In genomic region chr11:2211113-2211971, GRCh38 we compare ENCODE assay signal across 1 cellular context.
TF ChIP-seq lines count a peak whose summit lies in the region.

No MANE protein-coding gene starts in this region.

TF ChIP-seq in HepG2, 621 proteins besides CTCF, POLR2A, EP300 and RAD21 (continued from another document and continues in another):
- TF ChIP-seq, protein P1, sequence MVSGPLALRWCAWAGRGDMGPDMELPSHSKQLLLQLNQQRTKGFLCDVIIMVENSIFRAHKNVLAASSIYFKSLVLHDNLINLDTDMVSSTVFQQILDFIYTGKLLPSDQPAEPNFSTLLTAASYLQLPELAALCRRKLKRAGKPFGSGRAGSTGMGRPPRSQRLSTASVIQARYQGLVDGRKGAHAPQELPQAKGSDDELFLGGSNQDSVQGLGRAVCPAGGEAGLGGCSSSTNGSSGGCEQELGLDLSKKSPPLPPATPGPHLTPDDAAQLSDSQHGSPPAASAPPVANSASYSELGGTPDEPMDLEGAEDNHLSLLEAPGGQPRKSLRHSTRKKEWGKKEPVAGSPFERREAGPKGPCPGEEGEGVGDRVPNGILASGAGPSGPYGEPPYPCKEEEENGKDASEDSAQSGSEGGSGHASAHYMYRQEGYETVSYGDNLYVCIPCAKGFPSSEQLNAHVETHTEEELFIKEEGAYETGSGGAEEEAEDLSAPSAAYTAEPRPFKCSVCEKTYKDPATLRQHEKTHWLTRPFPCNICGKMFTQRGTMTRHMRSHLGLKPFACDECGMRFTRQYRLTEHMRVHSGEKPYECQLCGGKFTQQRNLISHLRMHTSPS (CRISPR knock-in tag; IDR thresholded peaks at IDR 0.05; ENCODE audit: low read depth), result peak; percentile 99
- no peak; the same call in 1 of the 2 replicates for TF ChIP-seq ONECUT2 (CRISPR knock-in tag; IDR thresholded peaks at IDR 0.05)
- no peak for TF ChIP-seq ZNF562 (CRISPR knock-in tag; IDR thresholded peaks at IDR 0.05; ENCODE audit: borderline replicate concordance)
- peak; percentile 37; the same call in 1 of the 2 replicates for TF ChIP-seq ZFP1 (CRISPR knock-in tag; IDR thresholded peaks at IDR 0.05)
- no peak for TF ChIP-seq ETS1 (CRISPR knock-in tag; IDR thresholded peaks at IDR 0.05)
- peak; percentile 86 for TF ChIP-seq TCF7L2 (IDR thresholded peaks at IDR 0.05; ENCODE audit: low read depth, low read length)
- TF ChIP-seq AHDC1 (CRISPR knock-in tag; IDR thresholded peaks at IDR 0.05; ENCODE audit: borderline replicate concordance), result peak; percentile 85; the same call in 1 of the 2 replicates
- no peak for TF ChIP-seq NCOA5 (CRISPR knock-in tag; IDR thresholded peaks at IDR 0.05)
- peak; percentile 95 for TF ChIP-seq KDM3A (CRISPR knock-in tag; IDR thresholded peaks at IDR 0.05; ENCODE audit: low read depth)
- TF ChIP-seq MZF1 (CRISPR knock-in tag; IDR thresholded peaks at IDR 0.05; ENCODE audit: borderline replicate concordance), result no peak
- no peak for TF ChIP-seq ZNF343 (CRISPR knock-in tag; IDR thresholded peaks at IDR 0.05)
- peak; percentile 100 for TF ChIP-seq PHF21A (CRISPR knock-in tag; IDR thresholded peaks at IDR 0.05)
- no peak for TF ChIP-seq ZSCAN12 (CRISPR knock-in tag; IDR thresholded peaks at IDR 0.05)
- TF ChIP-seq AHR (CRISPR knock-in tag; IDR thresholded peaks at IDR 0.05), result no peak
- TF ChIP-seq, protein P2, sequence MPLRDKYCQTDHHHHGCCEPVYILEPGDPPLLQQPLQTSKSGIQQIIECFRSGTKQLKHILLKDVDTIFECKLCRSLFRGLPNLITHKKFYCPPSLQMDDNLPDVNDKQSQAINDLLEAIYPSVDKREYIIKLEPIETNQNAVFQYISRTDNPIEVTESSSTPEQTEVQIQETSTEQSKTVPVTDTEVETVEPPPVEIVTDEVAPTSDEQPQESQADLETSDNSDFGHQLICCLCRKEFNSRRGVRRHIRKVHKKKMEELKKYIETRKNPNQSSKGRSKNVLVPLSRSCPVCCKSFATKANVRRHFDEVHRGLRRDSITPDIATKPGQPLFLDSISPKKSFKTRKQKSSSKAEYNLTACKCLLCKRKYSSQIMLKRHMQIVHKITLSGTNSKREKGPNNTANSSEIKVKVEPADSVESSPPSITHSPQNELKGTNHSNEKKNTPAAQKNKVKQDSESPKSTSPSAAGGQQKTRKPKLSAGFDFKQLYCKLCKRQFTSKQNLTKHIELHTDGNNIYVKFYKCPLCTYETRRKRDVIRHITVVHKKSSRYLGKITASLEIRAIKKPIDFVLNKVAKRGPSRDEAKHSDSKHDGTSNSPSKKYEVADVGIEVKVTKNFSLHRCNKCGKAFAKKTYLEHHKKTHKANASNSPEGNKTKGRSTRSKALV (CRISPR knock-in tag; IDR thresholded peaks at IDR 0.05), result peak; percentile 67; the same call in 1 of the 2 replicates
- TF ChIP-seq NRL (CRISPR knock-in tag; IDR thresholded peaks at IDR 0.05; ENCODE audit: borderline replicate concordance), result no peak; the same call in 1 of the 2 replicates
- TF ChIP-seq YEATS2 (CRISPR knock-in tag; IDR thresholded peaks at IDR 0.05; ENCODE audit: borderline replicate concordance), result peak; percentile 80; the same call in 1 of the 2 replicates
- TF ChIP-seq ZMAT3 (CRISPR knock-in tag; conservative IDR thresholded peaks at IDR 0.05), result peak; percentile 97
- no peak for TF ChIP-seq MLLT10 (CRISPR knock-in tag; IDR thresholded peaks at IDR 0.05)
- TF ChIP-seq KLF9 (CRISPR knock-in tag; IDR thresholded peaks at IDR 0.05; ENCODE audit: low read depth), result no peak
- TF ChIP-seq SYNCRIP (IDR thresholded peaks at IDR 0.05; ENCODE audit: insufficient read depth, low read depth, low read length), result no peak
- TF ChIP-seq MXI1 (IDR thresholded peaks at IDR 0.05; ENCODE audit: borderline replicate concordance, low read depth, low read length), result peak; percentile 73; the same call in 1 of the 3 replicates
- TF ChIP-seq ZBTB20 (CRISPR knock-in tag; IDR thresholded peaks at IDR 0.05; ENCODE audit: borderline replicate concordance, low read depth), result 0 out of 2 replicates have a peak, but pooled peaks have one; percentile 22
- TF ChIP-seq CBX1 (IDR thresholded peaks at IDR 0.05; ENCODE audit: low read depth), result no peak
- peak; percentile 100 for TF ChIP-seq SNAI1 (CRISPR knock-in tag; IDR thresholded peaks at IDR 0.05; ENCODE audit: borderline replicate concordance)
- TF ChIP-seq SRF (IDR thresholded peaks at IDR 0.05; ENCODE audit: low read depth, low read length), result no peak
- TF ChIP-seq ZNF761 (CRISPR knock-in tag; conservative IDR thresholded peaks at IDR 0.05), result no peak
- no peak for TF ChIP-seq ZNF577 (CRISPR knock-in tag; IDR thresholded peaks at IDR 0.05; ENCODE audit: borderline replicate concordance, low read depth)
- TF ChIP-seq MED13 (CRISPR knock-in tag; IDR thresholded peaks at IDR 0.05), result peak; percentile 98
- TF ChIP-seq GFI1 (CRISPR knock-in tag; IDR thresholded peaks at IDR 0.05; ENCODE audit: borderline replicate concordance), result peak; percentile 100
- TF ChIP-seq, protein P3, sequence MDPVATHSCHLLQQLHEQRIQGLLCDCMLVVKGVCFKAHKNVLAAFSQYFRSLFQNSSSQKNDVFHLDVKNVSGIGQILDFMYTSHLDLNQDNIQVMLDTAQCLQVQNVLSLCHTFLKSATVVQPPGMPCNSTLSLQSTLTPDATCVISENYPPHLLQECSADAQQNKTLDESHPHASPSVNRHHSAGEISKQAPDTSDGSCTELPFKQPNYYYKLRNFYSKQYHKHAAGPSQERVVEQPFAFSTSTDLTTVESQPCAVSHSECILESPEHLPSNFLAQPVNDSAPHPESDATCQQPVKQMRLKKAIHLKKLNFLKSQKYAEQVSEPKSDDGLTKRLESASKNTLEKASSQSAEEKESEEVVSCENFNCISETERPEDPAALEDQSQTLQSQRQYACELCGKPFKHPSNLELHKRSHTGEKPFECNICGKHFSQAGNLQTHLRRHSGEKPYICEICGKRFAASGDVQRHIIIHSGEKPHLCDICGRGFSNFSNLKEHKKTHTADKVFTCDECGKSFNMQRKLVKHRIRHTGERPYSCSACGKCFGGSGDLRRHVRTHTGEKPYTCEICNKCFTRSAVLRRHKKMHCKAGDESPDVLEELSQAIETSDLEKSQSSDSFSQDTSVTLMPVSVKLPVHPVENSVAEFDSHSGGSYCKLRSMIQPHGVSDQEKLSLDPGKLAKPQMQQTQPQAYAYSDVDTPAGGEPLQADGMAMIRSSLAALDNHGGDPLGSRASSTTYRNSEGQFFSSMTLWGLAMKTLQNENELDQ (CRISPR knock-in tag; IDR thresholded peaks at IDR 0.05; ENCODE audit: borderline replicate concordance), result no peak
- TF ChIP-seq ZNF678 (CRISPR knock-in tag; IDR thresholded peaks at IDR 0.05), result no peak
- TF ChIP-seq ZBTB42 (CRISPR knock-in tag; IDR thresholded peaks at IDR 0.05), result peak; percentile 97
- no peak for TF ChIP-seq EZH2 (conservative IDR thresholded peaks at IDR 0.05; ENCODE audit: low read depth, low read length)
- peak; percentile 68 for TF ChIP-seq ZNF329 (CRISPR knock-in tag; IDR thresholded peaks at IDR 0.05; ENCODE audit: low read depth)
- TF ChIP-seq CBX5 (CRISPR knock-in tag; IDR thresholded peaks at IDR 0.05; ENCODE audit: borderline replicate concordance), result peak; percentile 96
- TF ChIP-seq REPIN1 (CRISPR knock-in tag; IDR thresholded peaks at IDR 0.05; ENCODE audit: borderline replicate concordance, low read depth), result peak; percentile 94
- TF ChIP-seq ZNF552 (CRISPR knock-in tag; IDR thresholded peaks at IDR 0.05; ENCODE audit: borderline replicate concordance), result peak; percentile 79; the same call in 1 of the 2 replicates
- TF ChIP-seq ZNF235 (CRISPR knock-in tag; IDR thresholded peaks at IDR 0.05; ENCODE audit: borderline replicate concordance), result no peak
- no peak for TF ChIP-seq PBX2 (CRISPR knock-in tag; IDR thresholded peaks at IDR 0.05)
- TF ChIP-seq CHCHD3 (CRISPR knock-in tag; IDR thresholded peaks at IDR 0.05), result no peak
- peak; percentile 83; the same call in 1 of the 2 replicates for TF ChIP-seq MIER2 (CRISPR knock-in tag; IDR thresholded peaks at IDR 0.05)
- peak; percentile 74; the same call in 1 of the 2 replicates for TF ChIP-seq KAT7 (CRISPR knock-in tag; IDR thresholded peaks at IDR 0.05; ENCODE audit: borderline replicate concordance)
- no peak for TF ChIP-seq ZNF546 (CRISPR knock-in tag; conservative IDR thresholded peaks at IDR 0.05)
- TF ChIP-seq, protein P4, sequence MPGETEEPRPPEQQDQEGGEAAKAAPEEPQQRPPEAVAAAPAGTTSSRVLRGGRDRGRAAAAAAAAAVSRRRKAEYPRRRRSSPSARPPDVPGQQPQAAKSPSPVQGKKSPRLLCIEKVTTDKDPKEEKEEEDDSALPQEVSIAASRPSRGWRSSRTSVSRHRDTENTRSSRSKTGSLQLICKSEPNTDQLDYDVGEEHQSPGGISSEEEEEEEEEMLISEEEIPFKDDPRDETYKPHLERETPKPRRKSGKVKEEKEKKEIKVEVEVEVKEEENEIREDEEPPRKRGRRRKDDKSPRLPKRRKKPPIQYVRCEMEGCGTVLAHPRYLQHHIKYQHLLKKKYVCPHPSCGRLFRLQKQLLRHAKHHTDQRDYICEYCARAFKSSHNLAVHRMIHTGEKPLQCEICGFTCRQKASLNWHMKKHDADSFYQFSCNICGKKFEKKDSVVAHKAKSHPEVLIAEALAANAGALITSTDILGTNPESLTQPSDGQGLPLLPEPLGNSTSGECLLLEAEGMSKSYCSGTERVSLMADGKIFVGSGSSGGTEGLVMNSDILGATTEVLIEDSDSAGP (CRISPR knock-in tag; IDR thresholded peaks at IDR 0.05; ENCODE audit: borderline replicate concordance), result peak; percentile 97
- 0 out of 2 replicates have a peak, but pooled peaks have one; percentile 23 for TF ChIP-seq ZNF138 (CRISPR knock-in tag; IDR thresholded peaks at IDR 0.05; ENCODE audit: low read depth)
- TF ChIP-seq, protein P5, sequence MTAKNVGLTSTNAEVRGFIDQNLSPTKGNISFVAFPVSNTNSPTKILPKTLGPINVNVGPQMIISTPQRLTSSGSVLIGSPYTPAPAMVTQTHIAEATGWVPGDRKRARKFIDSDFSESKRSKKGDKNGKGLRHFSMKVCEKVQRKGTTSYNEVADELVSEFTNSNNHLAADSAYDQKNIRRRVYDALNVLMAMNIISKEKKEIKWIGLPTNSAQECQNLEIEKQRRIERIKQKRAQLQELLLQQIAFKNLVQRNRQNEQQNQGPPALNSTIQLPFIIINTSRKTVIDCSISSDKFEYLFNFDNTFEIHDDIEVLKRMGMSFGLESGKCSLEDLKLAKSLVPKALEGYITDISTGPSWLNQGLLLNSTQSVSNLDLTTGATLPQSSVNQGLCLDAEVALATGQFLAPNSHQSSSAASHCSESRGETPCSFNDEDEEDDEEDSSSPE (CRISPR knock-in tag; IDR thresholded peaks at IDR 0.05), result peak; percentile 64; the same call in 1 of the 2 replicates
- TF ChIP-seq HNRNPH1 (optimal IDR thresholded peaks at IDR 0.05; ENCODE audit: low read depth, low read length), result no peak
- peak; percentile 35; the same call in 1 of the 2 replicates for TF ChIP-seq MXD1 (CRISPR knock-in tag; IDR thresholded peaks at IDR 0.05)
- no peak for TF ChIP-seq NFRKB (IDR thresholded peaks at IDR 0.05)
- TF ChIP-seq SAFB2 (CRISPR knock-in tag; IDR thresholded peaks at IDR 0.05; ENCODE audit: borderline replicate concordance, low read depth), result no peak; the same call in 1 of the 2 replicates
